In genomic region chr17:68771867-68772515, GRCh38 we compare ENCODE assay signal across 8 cellular contexts.
DNase-seq lines count a peak whose midpoint lies in the region; ATAC-seq, FAIRE-seq and TF ChIP-seq lines count a peak whose summit lies in the region.

No MANE protein-coding gene starts in this region.

- H3K27me3 ChIP-seq in PC-3 (ENCODE audit: low read length) = no peaks in the 10 kb centered on the region
- no peaks in the 10 kb centered on the region for H3K27me3 ChIP-seq in H1 (replicated peaks in 1 of 4; ENCODE audit: control insufficient read depth in 3 of 4, extremely low read depth in 1 of 4, insufficient read depth in 3 of 4, low read length in 3 of 4)
- no peaks in the 10 kb centered on the region for H3K27me3 ChIP-seq in mesenchymal stem cell (ENCODE audit: control insufficient read depth in 1 of 2, insufficient read depth in 1 of 2, low read length in 2 of 2)
- no peaks in the 10 kb centered on the region for H3K27me3 ChIP-seq in vagina

- H2BK120ac ChIP-seq in H1 (replicated peaks; ENCODE audit: low read depth, low read length) = no peak overlapping the region
- H2BK120ac ChIP-seq in mesenchymal stem cell (ENCODE audit: low read depth, low read length) = no peak overlapping the region

- H3K36me3 ChIP-seq in PC-3 (ENCODE audit: low read depth, low read length) (no peaks in the 10 kb centered on the region), H1 (ENCODE audit: control insufficient read depth in 2 of 4, insufficient read depth in 4 of 4, low read length in 3 of 4) (no peaks in the 10 kb centered on the region), mesenchymal stem cell (ENCODE audit: control insufficient read depth in 1 of 2, insufficient read depth in 2 of 2, low read depth in 1 of 2, low read length in 2 of 2) (no peaks in the 10 kb centered on the region), vagina (no peaks in the 10 kb centered on the region)

- H4K5ac ChIP-seq in H1 (ENCODE audit: insufficient read length, low read depth, low read length) = no peak overlapping the region

- CTCF ChIA-PET in Calu3 (lab: Charles Lee) = interaction anchor here (0.6 to 1.2 kb wide), 8 partner anchors 12 to 475 kb away, joined by 3 to 9 read pairs (median 3); partner anchors contain the start of gene FAM20A
- CTCF ChIA-PET in PC-3 (lab: Charles Lee) = interaction anchor here (0.5 to 1.4 kb wide), 11 partner anchors 22 to 753 kb away, joined by 3 to 9 read pairs (median 4); no protein-coding TSS in a partner anchor
- CTCF ChIA-PET in H1 (lab: Charles Lee; ENCODE audit: partially characterized antibody) = interaction anchor here (0.6 to 3.4 kb wide), 38 partner anchors 9 to 764 kb away, joined by 3 to 15 read pairs (median 4); no protein-coding TSS in a partner anchor

- H4K8ac ChIP-seq in H1 (ENCODE audit: extremely low read depth, insufficient read depth, low read length) = no peak overlapping the region
- H4K8ac ChIP-seq in mesenchymal stem cell (ENCODE audit: low read length) = peak overlapping the region; percentile 49

- TF ChIP-seq POLR2A in H1 (IDR thresholded peaks at IDR 0.05; ENCODE audit: control extremely low read depth in 1 of 2, low read depth in 2 of 2, low read length in 2 of 2) = no peak
- no peak for TF ChIP-seq POLR2A in vagina (IDR thresholded peaks at IDR 0.05)

- H3K9me2 ChIP-seq in PC-3 (replicated peaks; ENCODE audit: low read length) = no peaks in the 10 kb centered on the region

- H3K56ac ChIP-seq in H1 (replicated peaks; ENCODE audit: insufficient read length, low read depth, low read length) = no peak overlapping the region

- H3K4me1 ChIP-seq in PC-3 (ENCODE audit: insufficient read depth, low read length) = peaks cover 13% of the 10 kb centered on the region
- no peaks in the 10 kb centered on the region for H3K4me1 ChIP-seq in H1 (replicated peaks in 1 of 4; ENCODE audit: control insufficient read depth in 3 of 4, insufficient read depth in 4 of 4, low read length in 3 of 4)
- H3K4me1 ChIP-seq in mesenchymal stem cell (ENCODE audit: control insufficient read depth, insufficient read depth, low read depth, low read length) = peaks cover 4% of the 10 kb centered on the region
- peaks cover 25% of the 10 kb centered on the region for H3K4me1 ChIP-seq in vagina

- H3K23me2 ChIP-seq in H1 (ENCODE audit: low read depth, low read length) = no peaks in the 10 kb centered on the region

- H3K27ac Mint-ChIP-seq in Calu3 (ENCODE audit: unreplicated experiment) = no peak overlapping the region

- no peak overlapping the region for H3K4me3 Mint-ChIP-seq in Calu3 (ENCODE audit: low read depth, unreplicated experiment)

- peaks cover 19% of the 10 kb centered on the region for H3K4me1 Mint-ChIP-seq in Calu3 (ENCODE audit: low read depth, unreplicated experiment)

- H2AK5ac ChIP-seq in H1 (ENCODE audit: low read depth, low read length) (no peak overlapping the region), mesenchymal stem cell (ENCODE audit: low read length, severe bottlenecking) (no peak overlapping the region)

- H3K27me3 Mint-ChIP-seq in Calu3 (ENCODE audit: unreplicated experiment) = no peaks in the 10 kb centered on the region

- H3F3A ChIP-seq in PC-3 (ENCODE audit: low read length, unreplicated experiment) = no peaks in the 10 kb centered on the region

- intact Hi-C loops in Calu3 (cut with micrococcal nuclease; ENCODE audit: unreplicated experiment) (loop anchor here (1.0 to 10.0 kb wide), 2 partner anchors 463 to 753 kb away; no protein-coding TSS in a partner anchor), PC-3 (cut with micrococcal nuclease) (loop anchor here (1.0 to 10.0 kb wide), 4 partner anchors 273 to 750 kb away; no protein-coding TSS in a partner anchor), vagina (cut with DNase I) (no loop called here)

- FAIRE-seq in H1 (lab: Jason Lieb, UNC) = no peak

- WGBS in H1 (ENCODE audit: extremely low coverage in 1 of 2, insufficient coverage in 1 of 2, insufficient read length in 1 of 2, insufficient replicate concordance in 2 of 2, low coverage in 1 of 2, low lambda C conversion rate in 2 of 2, missing lambda C conversion rate in 1 of 2), 2 experiments = 61% methylated on average over 8 of the region's 8 CpGs; no CpG with 5 or more reads in 1 of the 2 experiments
- 56% methylated on average over 8 of the region's 8 CpGs for WGBS in mesenchymal stem cell

- H2BK12ac ChIP-seq in H1 (ENCODE audit: low read depth, low read length) (no peak overlapping the region), mesenchymal stem cell (ENCODE audit: low read length in 2 of 2) (peak overlapping the region in 1 of 2 experiments; percentile 17)

- no peak overlapping the region for H3K23ac ChIP-seq in H1 (ENCODE audit: insufficient read length)
- no peak overlapping the region for H3K23ac ChIP-seq in mesenchymal stem cell (ENCODE audit: low read length in 2 of 2)

- H3K14ac ChIP-seq in H1 (ENCODE audit: insufficient read length) = no peak overlapping the region
- no peak overlapping the region for H3K14ac ChIP-seq in mesenchymal stem cell (ENCODE audit: low read length in 2 of 2)

- ATAC-seq in GM19328 (IDR thresholded peaks at IDR 0.05; ENCODE audit: unreplicated experiment) (peak; percentile 62), HG03457 (IDR thresholded peaks at IDR 0.05; ENCODE audit: unreplicated experiment) (peak; percentile 51), PC-3 (peak; percentile 69)

- no peak overlapping the region for H3K27ac ChIP-seq in PC-3 (ENCODE audit: low read length)
- H3K27ac ChIP-seq in H1 (ENCODE audit: low read depth, low read length) = no peak overlapping the region
- no peak overlapping the region for H3K27ac ChIP-seq in mesenchymal stem cell (ENCODE audit: low read length, poor library complexity, severe bottlenecking)
- peak overlapping the region; percentile 59 for H3K27ac ChIP-seq in vagina

- H3K79me2 ChIP-seq in PC-3 (ENCODE audit: low read length) (no peaks in the 10 kb centered on the region), H1 (ENCODE audit: control insufficient read depth in 1 of 2, insufficient read depth in 2 of 2, low read length in 2 of 2) (no peaks in the 10 kb centered on the region)

- TF ChIP-seq CTCF in Calu3 (IDR thresholded peaks at IDR 0.05; ENCODE audit: unreplicated experiment) (peak; percentile 58), PC-3 (conservative IDR thresholded peaks at IDR 0.05; ENCODE audit: low read depth, low read length) (peak; percentile 88), H1 (IDR thresholded peaks at IDR 0.05; ENCODE audit: control extremely low read depth in 1 of 3, insufficient read depth in 1 of 3, low read depth in 1 of 3, low read length in 3 of 3) (peak in 2 of 3 experiments; percentile 57 to 70; a peak in 2 of 4 replicates), vagina (IDR thresholded peaks at IDR 0.05) (peak; percentile 25 to 67 (median 60))

- DNase-seq in Calu3 (peak; percentile 21), PC-3 (peak; percentile 81), H1 (ENCODE audit: low read depth in 1 of 2, low spot score in 2 of 2) (no peak), mesenchymal stem cell (peak; percentile 76), vagina (ENCODE audit: extremely low spot score in 2 of 2) (no peak)
- DNase-seq in activated CD4-positive, alpha-beta T cell treated with anti-CD3 and anti-CD28 coated beads for 4 hours = no peak

- H2BK20ac ChIP-seq in H1 (ENCODE audit: low read length) = no peak overlapping the region

- H3K4ac ChIP-seq in H1 (replicated peaks; ENCODE audit: insufficient read length, low read depth, low read length) = no peak overlapping the region
- H3K4ac ChIP-seq in mesenchymal stem cell (ENCODE audit: low read depth in 1 of 2, low read length in 2 of 2) = no peak overlapping the region

- POLR2A ChIA-PET in PC-3 (lab: Charles Lee; ENCODE audit: unreplicated experiment) (interaction anchor here (0.6 kb wide), 1 partner anchor 623 kb away, joined by 4 read pairs; no protein-coding TSS in a partner anchor), H1 (lab: Charles Lee; ENCODE audit: partially characterized antibody) (interaction anchor here (1.3 kb wide), 1 partner anchor 139 kb away, joined by 3 read pairs; no protein-coding TSS in a partner anchor)

- H4K20me1 ChIP-seq in PC-3 (ENCODE audit: low read length) (no peaks in the 10 kb centered on the region), H1 (replicated peaks in 1 of 2; ENCODE audit: control insufficient read depth in 1 of 2, insufficient read depth in 2 of 2, low read length in 2 of 2) (no peaks in the 10 kb centered on the region)

- peak overlapping the region; percentile 65 for H3K4me3 ChIP-seq in PC-3 (ENCODE audit: low read length)
- H3K4me3 ChIP-seq in H1 (ENCODE audit: extremely low read depth in 1 of 4, insufficient read depth in 2 of 4, low read depth in 3 of 4, low read length in 4 of 4) = no peak overlapping the region
- peak overlapping the region in 1 of 2 experiments; percentile 58 for H3K4me3 ChIP-seq in mesenchymal stem cell (ENCODE audit: insufficient read depth in 1 of 2, low read depth in 1 of 2, low read length in 2 of 2)
- no peak overlapping the region for H3K4me3 ChIP-seq in vagina

- H3K9ac ChIP-seq in PC-3 (ENCODE audit: low read length) (no peak overlapping the region), H1 (replicated peaks in 1 of 4; ENCODE audit: extremely low read depth in 1 of 4, low read depth in 3 of 4, low read length in 3 of 4) (no peak overlapping the region), mesenchymal stem cell (ENCODE audit: low read length) (peak overlapping the region; percentile 79)

- H2BK15ac ChIP-seq in H1 (ENCODE audit: low read length) (no peak overlapping the region), mesenchymal stem cell (ENCODE audit: low read depth, poor library complexity, severe bottlenecking) (no peak overlapping the region)

- TF ChIP-seq EP300 in H1 (IDR thresholded peaks at IDR 0.05; ENCODE audit: borderline replicate concordance in 1 of 2, low read depth in 2 of 2, low read length in 2 of 2) = no peak

- no peaks in the 10 kb centered on the region for H3K9me3 Mint-ChIP-seq in Calu3 (ENCODE audit: low read depth, unreplicated experiment)

- H2BK5ac ChIP-seq in H1 (ENCODE audit: low read depth, low read length) (no peak overlapping the region), mesenchymal stem cell (ENCODE audit: low read depth, low read length, poor library complexity, severe bottlenecking) (no peak overlapping the region)

- TF ChIP-seq RAD21 in H1 (IDR thresholded peaks at IDR 0.05 in 1 of 2, conservative IDR thresholded peaks at IDR 0.05 in 1 of 2; ENCODE audit: low read depth in 2 of 2, low read length in 2 of 2) = peak; percentile 69 to 79

- H3K9me3 ChIP-seq in PC-3 (ENCODE audit: low read length) (no peaks in the 10 kb centered on the region), H1 (ENCODE audit: insufficient read depth in 2 of 2, low read depth in 1 of 2, low read length in 1 of 2) (peaks cover 0 to 6% of the 10 kb centered on the region in 2 experiments; a peak in 2 of 4 replicates), mesenchymal stem cell (ENCODE audit: control insufficient read depth, low read length) (no peaks in the 10 kb centered on the region), vagina (no peaks in the 10 kb centered on the region)

- H3K79me1 ChIP-seq in H1 (ENCODE audit: low read depth, low read length) (no peaks in the 10 kb centered on the region), mesenchymal stem cell (replicated peaks; ENCODE audit: low read length, poor library complexity, severe bottlenecking) (no peaks in the 10 kb centered on the region)

- H2AFZ ChIP-seq in PC-3 (ENCODE audit: low read length) (peak overlapping the region; percentile 85), H1 (ENCODE audit: low read length) (peak overlapping the region; percentile 91), mesenchymal stem cell (ENCODE audit: low read depth, low read length) (no peak overlapping the region)

- no peak overlapping the region for H3K18ac ChIP-seq in H1 (ENCODE audit: extremely low read depth, low read length)
- H3K18ac ChIP-seq in mesenchymal stem cell (ENCODE audit: low read depth in 1 of 2, low read length in 2 of 2) = no peak overlapping the region

- H3K36me3 Mint-ChIP-seq in Calu3 (ENCODE audit: insufficient read depth, unreplicated experiment) = no peaks in the 10 kb centered on the region

- peak overlapping the region; percentile 83 for H3K4me2 ChIP-seq in PC-3 (ENCODE audit: low read length)
- no peak overlapping the region for H3K4me2 ChIP-seq in H1 (ENCODE audit: insufficient read depth in 1 of 2, low read depth in 2 of 2, low read length in 2 of 2)
- no peak overlapping the region for H3K4me2 ChIP-seq in mesenchymal stem cell (ENCODE audit: low read length, poor library complexity, severe bottlenecking)

- H4K91ac ChIP-seq in H1 (replicated peaks; ENCODE audit: insufficient read length, low read length) (no peak overlapping the region), mesenchymal stem cell (ENCODE audit: low read length) (peak overlapping the region; percentile 61)

- BruUV-seq in Calu3 (replicated peaks; lab: Mats Ljungman, UMichigan) (no TSS peak), PC-3 (replicated peaks; lab: Mats Ljungman, UMichigan) (no TSS peak)

Comparison
In these comparisons a context has a peak if more than half of its experiments do, and no peak if none do; other contexts are left out.
1. DNase-seq: peak in Calu3 (single experiment), PC-3 (single experiment) and mesenchymal stem cell (single experiment); none in H1 (0 of 2), vagina (0 of 2) and activated CD4-positive, alpha-beta T cell treated with anti-CD3 and anti-CD28 coated beads for 4 hours (0 of 2).
2. Peak in every context shown above with its lines, with median percentiles within 50 percentile points of each other: CTCF ChIP-seq and ATAC-seq.